ENCODE assay signal across 13 cellular contexts in the genomic region with DNA sequence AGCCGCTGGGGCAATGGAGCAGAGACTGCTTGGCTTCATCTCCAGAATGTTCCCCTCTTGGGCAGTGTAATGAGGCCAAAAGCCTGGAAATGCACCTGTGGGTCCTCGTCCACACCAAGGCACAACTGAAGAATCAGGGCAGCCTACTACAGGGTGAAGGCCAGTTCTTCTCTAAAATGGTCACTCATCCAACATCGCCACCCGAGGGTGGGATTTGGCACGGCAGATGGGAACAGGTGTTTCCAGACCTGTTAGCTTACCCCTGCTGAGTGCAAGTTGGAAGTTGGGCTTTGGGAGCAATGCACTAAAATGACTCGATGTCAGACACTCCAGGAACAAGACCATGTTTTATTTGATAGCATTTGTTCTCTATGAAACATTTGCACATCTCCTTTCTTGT.
A peak's percentile ranks its signal among the peaks of the same experiment; 100 is the strongest.
DNase-seq lines count a peak whose midpoint lies in the region; ATAC-seq and TF ChIP-seq lines count a peak whose summit lies in the region.
"Had no signal": no experiment of that assay in that cellular context is flagged by ENCODE, and none has a peak within 500 bp of the region (broad histone marks: within the 10 kb centered on the region; RNA-seq: fewer than 3 reads in every experiment).

No MANE protein-coding gene starts in this region.

- peaks cover 0 to 4% (median 0%) of the 10 kb centered on the region in 3 donors for H3K4me1 Mint-ChIP-seq in T-cell
- H3K4me1 Mint-ChIP-seq: IgD-negative memory B cell; stimulated activated memory B cell treated with anti-CD40 and anti-IgM and Interleukin-4, amounts not matched to agents 10 μg/mL and 1 μg/mL and 100 μg/mL, for 72 hours had no signal

- H3K36me3 ChIP-seq in tibial artery, result no peaks in the 10 kb centered on the region

- H3K4me3 Mint-ChIP-seq in T-cell, result no peak overlapping the region
- H3K4me3 Mint-ChIP-seq: IgD-negative memory B cell; stimulated activated memory B cell treated with anti-CD40 and anti-IgM and Interleukin-4, amounts not matched to agents 10 μg/mL and 1 μg/mL and 100 μg/mL, for 72 hours; T-helper 2 cell treated with Interferon-gamma antibody and Interleukin-4, amounts not matched to agents 5 μg/mL and 100 μg/mL, for 36 hours had no signal

- no peaks in the 10 kb centered on the region for H3K36me3 Mint-ChIP-seq in T-cell
- H3K36me3 Mint-ChIP-seq: IgD-negative memory B cell; stimulated activated memory B cell treated with anti-CD40 and anti-IgM and Interleukin-4, amounts not matched to agents 10 μg/mL and 1 μg/mL and 100 μg/mL, for 72 hours had no signal

- TF ChIP-seq CTCF in tibial artery (IDR thresholded peaks at IDR 0.05), result no peak

- DNase-seq in activated gamma-delta T cell treated with Interleukin-2 at 50 U/mL for 16 hours (peak; percentile 40), activated gamma-delta T cell (lab: John Stamatoyannopoulos, UW) (no peak), T-cell (peak in 18 of 34 experiments; percentile 6 to 52 (median 20)), HuH-7 (ENCODE audit: low spot score) (no peak), HK-2 (ENCODE audit: unreplicated experiment) (no peak), tibial artery (no peak)
- peak; percentile 2 for DNase-seq in activated gamma-delta T cell treated with anti-CD3 and anti-CD28 coated beads, Interleukin-2, amount 50 U/mL, for 16 hours (ENCODE audit: low read depth)
- peak; percentile 13 for DNase-seq in stimulated activated naive CD8-positive, alpha-beta T cell treated with anti-CD3 and anti-CD28 coated beads, Interleukin-15, Interleukin-2, amounts not matched to agents 100 U/mL and 50 U/mL, for 24 hours
- DNase-seq: central memory CD4-positive, alpha-beta T cell; mesenchymal stem cell had no signal

- ATAC-seq in T-cell (replicated peaks in 1 of 4), result no peak
- ATAC-seq in stimulated activated naive CD8-positive, alpha-beta T cell treated with anti-CD3 and anti-CD28 coated beads, Interleukin-15, Interleukin-2, amounts not matched to agents 100 U/mL and 50 U/mL, for 24 hours, result no peak
- ATAC-seq: stimulated activated memory B cell treated with anti-CD40 and anti-IgM and Interleukin-4, amounts not matched to agents 10 μg/mL and 1 μg/mL and 100 μg/mL, for 72 hours had no signal

- no peaks in the 10 kb centered on the region for H3K9me3 Mint-ChIP-seq in T-cell
- H3K9me3 Mint-ChIP-seq: stimulated activated memory B cell treated with anti-CD40 and anti-IgM and Interleukin-4, amounts not matched to agents 10 μg/mL and 1 μg/mL and 100 μg/mL, for 72 hours; T-helper 2 cell treated with Interferon-gamma antibody and Interleukin-4, amounts not matched to agents 5 μg/mL and 100 μg/mL, for 36 hours had no signal

- H3K27ac ChIP-seq in tibial artery, result no peak overlapping the region

- no peak overlapping the region for H3K27ac Mint-ChIP-seq in T-cell
- H3K27ac Mint-ChIP-seq: IgD-negative memory B cell; stimulated activated memory B cell treated with anti-CD40 and anti-IgM and Interleukin-4, amounts not matched to agents 10 μg/mL and 1 μg/mL and 100 μg/mL, for 72 hours; T-helper 2 cell treated with Interferon-gamma antibody and Interleukin-4, amounts not matched to agents 5 μg/mL and 100 μg/mL, for 36 hours had no signal

- H3K9me3 ChIP-seq in tibial artery, result no peaks in the 10 kb centered on the region

- H3K4me1 ChIP-seq in tibial artery, result no peaks in the 10 kb centered on the region

- CTCF ChIA-PET in T-cell (lab: Charles Lee), result no interaction called here

- no peaks in the 10 kb centered on the region for H3K27me3 Mint-ChIP-seq in T-cell

- intact Hi-C loops in tibial artery (cut with DNase I; ENCODE audit: low total_unique reads), result no loop called here

- H3K27me3 ChIP-seq in tibial artery, result peaks cover 0 to 52% of the 10 kb centered on the region in 2 donors

- no peak overlapping the region for H3K4me3 ChIP-seq in tibial artery

- POLR2A ChIA-PET in T-cell (lab: Charles Lee), result no interaction called here

Comparison
In these comparisons a context has a peak if more than half of its experiments do, and no peak if none do; other contexts are left out.
1. DNase-seq: peak in activated gamma-delta T cell treated with Interleukin-2 at 50 U/mL for 16 hours (single experiment), T-cell (18 of 34), activated gamma-delta T cell treated with anti-CD3 and anti-CD28 coated beads, Interleukin-2, amount 50 U/mL, for 16 hours (single experiment) and stimulated activated naive CD8-positive, alpha-beta T cell treated with anti-CD3 and anti-CD28 coated beads, Interleukin-15, Interleukin-2, amounts not matched to agents 100 U/mL and 50 U/mL, for 24 hours (single experiment); none in activated gamma-delta T cell (single experiment), HuH-7 (single experiment), HK-2 (single experiment) and tibial artery (0 of 2).